Comparison of ENCODE assay signal across 18 cellular contexts in the genomic region with DNA sequence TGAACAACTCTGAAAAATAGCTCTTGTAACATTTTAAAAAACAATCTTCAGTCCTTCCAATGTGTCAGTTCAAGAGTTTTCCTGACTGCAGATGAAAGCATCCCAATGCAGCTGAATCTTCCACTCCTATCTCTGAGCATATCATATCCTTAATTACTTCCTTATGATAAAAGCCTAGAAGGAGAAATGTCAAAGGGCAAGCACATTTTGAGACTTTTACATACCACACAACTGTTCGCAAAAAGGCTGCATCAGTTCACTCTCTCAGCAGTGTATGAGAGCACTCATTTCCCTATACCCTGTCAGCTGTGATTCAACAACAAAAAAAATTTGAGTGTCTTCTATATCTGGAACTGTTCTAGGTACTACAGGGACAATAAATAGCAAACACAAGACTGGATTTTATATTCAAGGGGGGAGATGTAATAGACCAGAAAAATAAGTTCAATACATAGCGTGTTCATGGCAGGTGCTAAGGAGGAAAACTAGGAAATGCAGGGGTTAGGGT.
A peak's percentile ranks its signal among the peaks of the same experiment; 100 is the strongest.
DNase-seq lines count a peak whose midpoint lies in the region; ATAC-seq and TF ChIP-seq lines count a peak whose summit lies in the region.
"Had no signal": no experiment of that assay in that cellular context is flagged by ENCODE, and none has a peak within 500 bp of the region (broad histone marks: within the 10 kb centered on the region; RNA-seq: fewer than 3 reads in every experiment).

No MANE protein-coding gene starts in this region.

- H3F3A ChIP-seq in neural progenitor cell (ENCODE audit: low read depth), result no peaks in the 10 kb centered on the region

- no peak overlapping the region for H3K4me2 ChIP-seq in neural progenitor cell
- H3K4me2 ChIP-seq: BLaER1 had no signal

- H2AFZ ChIP-seq in neural progenitor cell (replicated peaks), result no peak overlapping the region

- H3K9me3 Mint-ChIP-seq in activated CD4-positive, alpha-beta T cell treated with anti-CD3 and anti-CD28 coated beads for 36 hours (ENCODE audit: low read depth), result peaks cover 20% of the 10 kb centered on the region
- peaks cover 17% of the 10 kb centered on the region for H3K9me3 Mint-ChIP-seq in dendritic cell treated with granulocyte-macrophage colony-stimulating factor and Interleukin-4, amounts not matched to agents 40 ng/mL and 50 ng/mL, for 4 days
- peaks cover 6 to 24% (median 15%) of the 10 kb centered on the region in 9 donors for H3K9me3 Mint-ChIP-seq in naive thymus-derived CD8-positive, alpha-beta T cell
- peaks cover 30% of the 10 kb centered on the region for H3K9me3 Mint-ChIP-seq in neural progenitor cell

- DNase-seq in activated CD4-positive, alpha-beta T cell treated with anti-CD3 and anti-CD28 coated beads for 36 hours, result no peak
- DNase-seq in activated CD4-positive, alpha-beta T cell treated with anti-CD3 and anti-CD28 coated beads for 4 hours, result no peak
- DNase-seq in cardiac muscle cell (ENCODE audit: low read depth in 1 of 2, low spot score in 1 of 2) (no peak), left cardiac atrium (no peak), KG1 (lab: John Stamatoyannopoulos, UW) (no peak), neural progenitor cell (ENCODE audit: low spot score) (no peak)
- DNase-seq in naive thymus-derived CD8-positive, alpha-beta T cell, result no peak
- DNase-seq: Caco-2, MM.1S, NCI-H1105, NCI-H187, NCI-H446 treated with DMSO at 0.1 percent for 48 hours, NCI-H774 had no signal

- peaks cover 12% of the 10 kb centered on the region for H3K4me1 ChIP-seq in cardiac muscle cell (ENCODE audit: low read depth)
- H3K4me1 ChIP-seq in neural progenitor cell, result no peaks in the 10 kb centered on the region

- H3K27me3 ChIP-seq in cardiac muscle cell, result no peaks in the 10 kb centered on the region
- no peaks in the 10 kb centered on the region for H3K27me3 ChIP-seq in neural progenitor cell
- H3K27me3 ChIP-seq: BLaER1 had no signal

- no peaks in the 10 kb centered on the region for H4K20me1 ChIP-seq in neural progenitor cell (ENCODE audit: low read depth)

- H3K79me2 ChIP-seq in neural progenitor cell (ENCODE audit: low read depth), result no peaks in the 10 kb centered on the region

- H3K27me3 Mint-ChIP-seq in activated CD4-positive, alpha-beta T cell treated with anti-CD3 and anti-CD28 coated beads for 36 hours, result no peaks in the 10 kb centered on the region
- H3K27me3 Mint-ChIP-seq in dendritic cell treated with granulocyte-macrophage colony-stimulating factor and Interleukin-4, amounts not matched to agents 40 ng/mL and 50 ng/mL, for 4 days, result no peaks in the 10 kb centered on the region
- H3K27me3 Mint-ChIP-seq in naive thymus-derived CD8-positive, alpha-beta T cell, result no peaks in the 10 kb centered on the region
- no peaks in the 10 kb centered on the region for H3K27me3 Mint-ChIP-seq in neural progenitor cell (ENCODE audit: insufficient read depth, low read depth)

- peak overlapping the region; percentile 2 for H3K27ac Mint-ChIP-seq in activated CD4-positive, alpha-beta T cell treated with anti-CD3 and anti-CD28 coated beads for 36 hours
- H3K27ac Mint-ChIP-seq in dendritic cell treated with granulocyte-macrophage colony-stimulating factor and Interleukin-4, amounts not matched to agents 40 ng/mL and 50 ng/mL, for 4 days, result peak overlapping the region; percentile 31
- H3K27ac Mint-ChIP-seq in naive thymus-derived CD8-positive, alpha-beta T cell, result peak overlapping the region in 6 of 10 donors; percentile 3 to 73 (median 46)
- H3K27ac Mint-ChIP-seq in neural progenitor cell, result no peak overlapping the region

- intact Hi-C loops in activated CD4-positive, alpha-beta T cell treated with anti-CD3 and anti-CD28 coated beads for 36 hours (cut with DNase I, micrococcal nuclease), result no loop called here
- intact Hi-C loops in left cardiac atrium (cut with DNase I), result no loop called here
- intact Hi-C loops in dendritic cell treated with granulocyte-macrophage colony-stimulating factor and Interleukin-4, amounts not matched to agents 40 ng/mL and 50 ng/mL, for 4 days (cut with micrococcal nuclease), result no loop called here

- ATAC-seq in activated CD4-positive, alpha-beta T cell treated with anti-CD3 and anti-CD28 coated beads for 36 hours, result no peak
- no peak for ATAC-seq in left cardiac atrium
- no peak for ATAC-seq in naive thymus-derived CD8-positive, alpha-beta T cell
- ATAC-seq: HepG2, Panc1 had no signal

- POLR2A ChIA-PET in activated CD4-positive, alpha-beta T cell treated with anti-CD3 and anti-CD28 coated beads for 36 hours (lab: Charles Lee), result no interaction called here
- POLR2A ChIA-PET in naive thymus-derived CD8-positive, alpha-beta T cell (lab: Charles Lee), result no interaction called here

- H3K27ac ChIP-seq in cardiac muscle cell, result peak overlapping the region; percentile 31
- H3K27ac ChIP-seq in neural progenitor cell, result no peak overlapping the region
- H3K27ac ChIP-seq: 22Rv1, BLaER1 had no signal

- no peak overlapping the region for H3K9ac ChIP-seq in neural progenitor cell
- H3K9ac ChIP-seq: BLaER1 had no signal

- TF ChIP-seq CTCF in cardiac muscle cell (IDR thresholded peaks at IDR 0.05; ENCODE audit: low read depth, low read length) (no peak), neural progenitor cell (IDR thresholded peaks at IDR 0.05) (no peak)

- CTCF ChIA-PET in activated CD4-positive, alpha-beta T cell treated with anti-CD3 and anti-CD28 coated beads for 36 hours (lab: Charles Lee), result interaction anchor here (0.6 to 1.6 kb wide), 2 partner anchors 9 to 16 kb away, joined by 3 read pairs; no protein-coding TSS in a partner anchor

- H3K4me3 ChIP-seq in cardiac muscle cell, result no peak overlapping the region
- H3K4me3 ChIP-seq in neural progenitor cell, result no peak overlapping the region
- H3K4me3 ChIP-seq: BLaER1 had no signal

- peaks cover 44% of the 10 kb centered on the region for H3K36me3 Mint-ChIP-seq in activated CD4-positive, alpha-beta T cell treated with anti-CD3 and anti-CD28 coated beads for 36 hours (ENCODE audit: low read depth)
- peaks cover 50% of the 10 kb centered on the region for H3K36me3 Mint-ChIP-seq in dendritic cell treated with granulocyte-macrophage colony-stimulating factor and Interleukin-4, amounts not matched to agents 40 ng/mL and 50 ng/mL, for 4 days (ENCODE audit: low read depth)
- H3K36me3 Mint-ChIP-seq in naive thymus-derived CD8-positive, alpha-beta T cell, result peaks cover 22 to 62% (median 25%) of the 10 kb centered on the region in 3 donors
- H3K36me3 Mint-ChIP-seq in neural progenitor cell, result peaks cover 35% of the 10 kb centered on the region

- H3K4me1 Mint-ChIP-seq in activated CD4-positive, alpha-beta T cell treated with anti-CD3 and anti-CD28 coated beads for 36 hours, result peaks cover 33% of the 10 kb centered on the region
- peaks cover 21% of the 10 kb centered on the region for H3K4me1 Mint-ChIP-seq in dendritic cell treated with granulocyte-macrophage colony-stimulating factor and Interleukin-4, amounts not matched to agents 40 ng/mL and 50 ng/mL, for 4 days (ENCODE audit: low read depth)
- H3K4me1 Mint-ChIP-seq in naive thymus-derived CD8-positive, alpha-beta T cell, result peaks cover 13 to 22% (median 20%) of the 10 kb centered on the region in 4 donors
- H3K4me1 Mint-ChIP-seq in neural progenitor cell, result no peaks in the 10 kb centered on the region

- H3K4me3 Mint-ChIP-seq in activated CD4-positive, alpha-beta T cell treated with anti-CD3 and anti-CD28 coated beads for 36 hours, result no peak overlapping the region
- no peak overlapping the region for H3K4me3 Mint-ChIP-seq in dendritic cell treated with granulocyte-macrophage colony-stimulating factor and Interleukin-4, amounts not matched to agents 40 ng/mL and 50 ng/mL, for 4 days
- H3K4me3 Mint-ChIP-seq in naive thymus-derived CD8-positive, alpha-beta T cell, result no peak overlapping the region
- no peak overlapping the region for H3K4me3 Mint-ChIP-seq in neural progenitor cell

- H3K9me3 ChIP-seq in cardiac muscle cell (ENCODE audit: low read depth) (no peaks in the 10 kb centered on the region), neural progenitor cell (ENCODE audit: low read depth) (peaks cover 7% of the 10 kb centered on the region)

- peaks cover 2% of the 10 kb centered on the region for H3K36me3 ChIP-seq in cardiac muscle cell
- H3K36me3 ChIP-seq in neural progenitor cell, result no peaks in the 10 kb centered on the region
